ENCODE assay signal across 13 cellular contexts in the genomic region with DNA sequence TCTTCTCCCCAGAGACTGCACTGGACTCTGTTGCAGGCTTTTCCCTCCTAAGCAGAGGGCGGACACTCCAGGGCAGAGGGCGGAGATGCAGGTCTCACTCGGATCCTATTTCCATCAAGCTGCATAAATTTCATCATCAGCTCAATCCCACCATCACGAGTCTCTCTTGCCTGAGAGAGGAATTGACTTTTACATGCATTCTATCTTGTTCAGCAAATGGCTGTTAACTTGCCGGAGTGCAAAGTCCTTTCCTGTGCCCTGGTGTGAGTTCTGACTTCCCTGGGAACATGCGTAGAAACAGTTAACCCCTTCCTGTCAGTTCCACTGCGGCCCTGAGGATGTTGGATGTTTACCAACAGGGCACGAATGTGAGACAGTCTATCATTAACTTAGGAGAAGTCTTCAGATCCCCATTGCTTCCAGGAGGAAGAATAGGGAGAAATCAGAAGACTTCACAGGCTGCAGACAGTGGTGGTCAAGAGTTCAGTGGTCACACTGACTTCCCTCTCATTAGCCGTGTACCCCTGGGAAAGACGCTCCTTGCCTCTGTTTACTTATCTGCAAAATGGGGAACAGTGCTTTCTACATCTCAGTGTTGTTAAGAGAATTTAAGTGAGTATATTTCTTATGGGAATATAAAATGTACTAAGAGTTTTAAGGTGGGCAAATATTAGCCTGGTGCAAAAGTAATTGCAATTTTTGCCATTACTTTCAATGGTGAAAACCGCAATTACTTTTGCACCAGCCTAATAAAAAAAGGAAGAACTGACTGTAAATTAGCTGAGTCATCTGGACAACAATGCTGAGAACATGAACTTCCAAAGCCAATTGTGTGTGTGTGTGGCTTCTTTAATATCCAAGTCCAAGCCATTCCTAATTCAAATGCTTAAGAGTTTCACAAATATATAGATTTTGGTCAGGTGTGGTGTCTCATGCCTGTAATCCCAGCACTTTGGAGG.
DNase-seq lines count a peak whose midpoint lies in the region; ATAC-seq lines count a peak whose summit lies in the region.
"Had no signal": no experiment of that assay in that cellular context is flagged by ENCODE, and none has a peak within 500 bp of the region (broad histone marks: within the 10 kb centered on the region; RNA-seq: fewer than 3 reads in every experiment).

No MANE protein-coding gene starts in this region.

- H3K4me1 Mint-ChIP-seq in activated naive CD8-positive, alpha-beta T cell treated with anti-CD3 and anti-CD28 coated beads, Interleukin-2, amount 50 U/mL, for 24 hours: no peaks in the 10 kb centered on the region
- H3K4me1 Mint-ChIP-seq: activated B cell treated with CpG ODN at 0.5 μM for 24 hours had no signal

- ATAC-seq in activated naive CD8-positive, alpha-beta T cell treated with anti-CD3 and anti-CD28 coated beads, Interleukin-2, amount 50 U/mL, for 24 hours: no peak
- ATAC-seq: upper lobe of right lung had no signal

- H3K4me3 Mint-ChIP-seq in activated naive CD8-positive, alpha-beta T cell treated with anti-CD3 and anti-CD28 coated beads, Interleukin-2, amount 50 U/mL, for 24 hours: no peak overlapping the region
- H3K4me3 Mint-ChIP-seq: activated B cell treated with CpG ODN at 0.5 μM for 24 hours; activated T-cell treated with anti-CD3 and anti-CD28 coated beads, Interleukin-2, amount 50 U/mL, for 24 hours had no signal

- peaks cover 6% of the 10 kb centered on the region for H3K27me3 Mint-ChIP-seq in activated naive CD8-positive, alpha-beta T cell treated with anti-CD3 and anti-CD28 coated beads, Interleukin-2, amount 50 U/mL, for 24 hours
- H3K27me3 Mint-ChIP-seq: activated B cell treated with CpG ODN at 0.5 μM for 24 hours had no signal

- DNase-seq in NCI-H748 (lab: John Stamatoyannopoulos, UW; ENCODE audit: unreplicated experiment) (peak; percentile 22), NCI-H748 treated with DMSO at 0.1 percent for 48 hours (lab: John Stamatoyannopoulos, UW) (no peak), NCI-H526 treated with DMSO at 0.1 percent for 48 hours (lab: John Stamatoyannopoulos, UW) (peak; percentile 14), fibroblast of the conjunctiva (ENCODE audit: low read depth) (peak; percentile 55), retina (peak; percentile 47), ureter (ENCODE audit: low spot score) (no peak), kidney glomerular epithelial cell (lab: John Stamatoyannopoulos, UW) (no peak)
- DNase-seq in activated naive CD8-positive, alpha-beta T cell treated with anti-CD3 and anti-CD28 coated beads, Interleukin-2, amount 50 U/mL, for 24 hours: no peak
- DNase-seq: activated B cell treated with CpG ODN at 0.5 μM for 24 hours; activated T-cell treated with anti-CD3 and anti-CD28 coated beads, Interleukin-2, amount 50 U/mL, for 24 hours; NCI-H345; Right ventricle myocardium superior; upper lobe of right lung had no signal

- H3K27ac Mint-ChIP-seq in activated naive CD8-positive, alpha-beta T cell treated with anti-CD3 and anti-CD28 coated beads, Interleukin-2, amount 50 U/mL, for 24 hours: no peak overlapping the region
- H3K27ac Mint-ChIP-seq: activated B cell treated with CpG ODN at 0.5 μM for 24 hours; activated T-cell treated with anti-CD3 and anti-CD28 coated beads, Interleukin-2, amount 50 U/mL, for 24 hours had no signal

- no peaks in the 10 kb centered on the region for H3K9me3 Mint-ChIP-seq in activated naive CD8-positive, alpha-beta T cell treated with anti-CD3 and anti-CD28 coated beads, Interleukin-2, amount 50 U/mL, for 24 hours
- H3K9me3 Mint-ChIP-seq: activated T-cell treated with anti-CD3 and anti-CD28 coated beads, Interleukin-2, amount 50 U/mL, for 24 hours had no signal

- no peaks in the 10 kb centered on the region for H3K36me3 Mint-ChIP-seq in activated naive CD8-positive, alpha-beta T cell treated with anti-CD3 and anti-CD28 coated beads, Interleukin-2, amount 50 U/mL, for 24 hours (ENCODE audit: low read depth)

Comparison
In these comparisons a context has a peak if more than half of its experiments do, and no peak if none do; other contexts are left out.
1. DNase-seq: peak in NCI-H748 (single experiment), NCI-H526 treated with DMSO at 0.1 percent for 48 hours (single experiment), fibroblast of the conjunctiva (single experiment) and retina (single experiment); none in NCI-H748 treated with DMSO at 0.1 percent for 48 hours (single experiment), ureter (single experiment), activated naive CD8-positive, alpha-beta T cell treated with anti-CD3 and anti-CD28 coated beads, Interleukin-2, amount 50 U/mL, for 24 hours (single experiment) and kidney glomerular epithelial cell (single experiment).